ENCODE assay signal across 15 cellular contexts in the genomic region with DNA sequence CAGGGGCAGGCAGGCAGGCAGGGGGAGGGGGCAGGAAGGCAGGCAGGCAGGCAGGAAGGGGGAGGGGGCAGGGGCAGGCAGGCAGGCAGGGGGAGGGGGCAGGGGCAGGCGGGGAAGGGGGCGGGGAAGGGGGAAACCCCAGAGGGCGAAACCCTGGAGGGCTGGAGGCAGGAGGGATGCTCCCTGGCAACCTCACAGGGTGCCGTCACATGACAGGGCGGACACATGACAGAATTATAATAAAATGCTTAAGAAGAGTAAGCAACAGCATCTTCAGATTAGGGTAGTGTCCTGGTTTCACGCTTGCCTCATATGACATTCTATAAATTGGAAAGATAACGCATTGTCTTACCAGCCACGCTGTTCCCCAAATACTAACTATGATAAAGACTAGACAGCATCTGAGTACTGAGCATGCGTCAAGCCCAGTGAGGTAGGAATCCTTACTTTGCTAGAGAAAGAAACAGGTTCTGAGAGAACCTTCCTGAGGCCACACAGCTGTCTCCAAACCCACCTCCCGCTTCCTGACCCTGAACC.
DNase-seq lines count a peak whose midpoint lies in the region; ATAC-seq and TF ChIP-seq lines count a peak whose summit lies in the region.
"Had no signal": no experiment of that assay in that cellular context is flagged by ENCODE, and none has a peak within 500 bp of the region (broad histone marks: within the 10 kb centered on the region; RNA-seq: fewer than 3 reads in every experiment).

No MANE protein-coding gene starts in this region.

- no peaks in the 10 kb centered on the region for H4K20me1 ChIP-seq in DOHH2 (ENCODE audit: control insufficient read depth, insufficient read depth, low read depth, low read length)

- no peaks in the 10 kb centered on the region for H3K9me2 ChIP-seq in DOHH2 (replicated peaks; ENCODE audit: control insufficient read depth, low read length)

- no peak for TF ChIP-seq CTCF in DOHH2 (IDR thresholded peaks at IDR 0.05; ENCODE audit: low read depth, low read length, poor library complexity, severe bottlenecking)

- peaks cover 19% of the 10 kb centered on the region for H3F3A ChIP-seq in DOHH2 (ENCODE audit: control insufficient read depth, insufficient read depth)

- peaks cover 84% of the 10 kb centered on the region for H3K4me1 ChIP-seq in DOHH2 (ENCODE audit: control insufficient read depth, low read length)

- DNase-seq in DMS 273 (lab: John Stamatoyannopoulos, UW; ENCODE audit: unreplicated experiment) (peak; percentile 18), DMS 273 treated with DMSO at 0.1 percent for 48 hours (lab: John Stamatoyannopoulos, UW) (no peak), RPMI7951 (ENCODE audit: low read depth) (peak; percentile 23), epidermal melanocyte (ENCODE audit: insufficient read length, low spot score) (peak; percentile 78), NCI-H2081 treated with DMSO at 0.1 percent for 48 hours (lab: John Stamatoyannopoulos, UW) (no peak), NCI-H187 treated with DMSO at 0.1 percent for 48 hours (lab: John Stamatoyannopoulos, UW) (no peak)
- DNase-seq: activated T-cell treated with anti-CD3 and anti-CD28 coated beads, Interleukin-2, amount 50 U/mL, for 1 hour; natural killer cell; NCI-H1105 treated with DMSO at 0.1 percent for 48 hours had no signal

- peak overlapping the region; percentile 64 for H3K4me2 ChIP-seq in DOHH2 (ENCODE audit: low read length)

- no peak for ATAC-seq in GM18511 (IDR thresholded peaks at IDR 0.05; ENCODE audit: unreplicated experiment)
- ATAC-seq: sciatic nerve had no signal

- no peaks in the 10 kb centered on the region for H3K79me2 ChIP-seq in DOHH2 (ENCODE audit: control insufficient read depth, low read length)

- H3K4me3 ChIP-seq in DOHH2 (ENCODE audit: low read length), result peak overlapping the region; percentile 46
- H3K4me3 ChIP-seq: cardiac muscle cell, thoracic aorta had no signal

- H3K36me3 ChIP-seq in DOHH2 (ENCODE audit: control insufficient read depth, low read length), result no peaks in the 10 kb centered on the region
- H3K36me3 ChIP-seq: cardiac muscle cell, thoracic aorta had no signal

- H3K27me3 ChIP-seq in DOHH2 (ENCODE audit: control insufficient read depth, low read length), result peaks cover 2% of the 10 kb centered on the region; the same call in 1 of the 2 replicates
- H3K27me3 ChIP-seq: cardiac muscle cell had no signal

- H3K27ac ChIP-seq in DOHH2 (ENCODE audit: low read depth, low read length), result peak overlapping the region; percentile 96
- H3K27ac ChIP-seq: 22Rv1, cardiac muscle cell, thoracic aorta had no signal

- H3K9me3 ChIP-seq in DOHH2 (ENCODE audit: control insufficient read depth, insufficient read depth, low read length), result no peaks in the 10 kb centered on the region
- H3K9me3 ChIP-seq: thoracic aorta had no signal

Comparison
In these comparisons a context has a peak if more than half of its experiments do, and no peak if none do; other contexts are left out.
1. DNase-seq: peak in DMS 273 (single experiment), RPMI7951 (single experiment) and epidermal melanocyte (single experiment); none in DMS 273 treated with DMSO at 0.1 percent for 48 hours (single experiment), NCI-H2081 treated with DMSO at 0.1 percent for 48 hours (single experiment) and NCI-H187 treated with DMSO at 0.1 percent for 48 hours (single experiment).